Comparison of ENCODE assay signal across 8 cellular contexts in genomic region chr4:139416073-139416673, GRCh38. TPM values are rescaled to one million over a fixed set of nuclear protein-coding genes. Genes with fewer than 3 reads are reported as not detected.
DNase-seq lines count a peak whose midpoint lies in the region; ATAC-seq and TF ChIP-seq lines count a peak whose summit lies in the region.

No MANE protein-coding gene starts in this region.

- H3K36me3 ChIP-seq in smooth muscle cell (ENCODE audit: low read depth) = peaks cover 6% of the 10 kb centered on the region
- H3K36me3 ChIP-seq in aorta (ENCODE audit: control insufficient read depth in 1 of 2, insufficient read depth in 2 of 2, low read length in 1 of 2) = no peaks in the 10 kb centered on the region

- TF ChIP-seq EP300 in Ishikawa (IDR thresholded peaks at IDR 0.05; ENCODE audit: borderline replicate concordance) = no peak

- no peak overlapping the region for H3K4me2 ChIP-seq in smooth muscle cell

- H3K27ac ChIP-seq in VCaP (no peak overlapping the region), smooth muscle cell (ENCODE audit: low read depth) (no peak overlapping the region), aorta (ENCODE audit: low read depth in 1 of 2, low read length in 2 of 2) (no peak overlapping the region)

- H3K36me3 Mint-ChIP-seq in activated CD4-positive, alpha-beta T cell treated with anti-CD3 and anti-CD28 coated beads, Interleukin-2, amount 10 ng/mL, durations not matched to agents 24 days and 14 days (ENCODE audit: low read depth) = peaks cover 39% of the 10 kb centered on the region
- peaks cover 30% of the 10 kb centered on the region for H3K36me3 Mint-ChIP-seq in glutamatergic neuron (ENCODE audit: unreplicated experiment)

- H3K4me3 Mint-ChIP-seq in activated CD4-positive, alpha-beta T cell treated with anti-CD3 and anti-CD28 coated beads, Interleukin-2, amount 10 ng/mL, durations not matched to agents 24 days and 14 days = no peak overlapping the region
- H3K4me3 Mint-ChIP-seq in glutamatergic neuron (ENCODE audit: unreplicated experiment) = no peak overlapping the region

- H3K9me3 ChIP-seq in smooth muscle cell (replicated peaks; ENCODE audit: low read depth) (no peaks in the 10 kb centered on the region), aorta (ENCODE audit: control insufficient read depth, low read length) (peaks cover 2% of the 10 kb centered on the region)

- peak; percentile 77 for TF ChIP-seq CTCF in VCaP (conservative IDR thresholded peaks at IDR 0.05)
- TF ChIP-seq CTCF in glutamatergic neuron (IDR thresholded peaks at IDR 0.05; ENCODE audit: partially characterized antibody, unreplicated experiment) = peak; percentile 79
- peak; percentile 64 for TF ChIP-seq CTCF in smooth muscle cell (IDR thresholded peaks at IDR 0.05; ENCODE audit: borderline replicate concordance, insufficient read depth, poor library complexity, severe bottlenecking)

- H3K27me3 Mint-ChIP-seq in activated CD4-positive, alpha-beta T cell treated with anti-CD3 and anti-CD28 coated beads, Interleukin-2, amount 10 ng/mL, durations not matched to agents 24 days and 14 days = no peaks in the 10 kb centered on the region
- H3K27me3 Mint-ChIP-seq in glutamatergic neuron (ENCODE audit: unreplicated experiment) = no peaks in the 10 kb centered on the region

- no peaks in the 10 kb centered on the region for H3K9me3 Mint-ChIP-seq in activated CD4-positive, alpha-beta T cell treated with anti-CD3 and anti-CD28 coated beads, Interleukin-2, amount 10 ng/mL, durations not matched to agents 24 days and 14 days
- peaks cover 8% of the 10 kb centered on the region for H3K9me3 Mint-ChIP-seq in glutamatergic neuron (ENCODE audit: unreplicated experiment)

- intact Hi-C loops in activated CD4-positive, alpha-beta T cell treated with anti-CD3 and anti-CD28 coated beads, Interleukin-2, amount 10 ng/mL, durations not matched to agents 24 days and 14 days (cut with micrococcal nuclease) = loop anchor here (2.0 to 5.0 kb wide), 3 partner anchors 37 to 236 kb away; partner anchors contain the start of gene SETD7
- intact Hi-C loops in aorta (cut with DNase I) = loop anchor here in 1 of 2 donors (10.0 kb wide), 1 partner anchor 219 kb away; no protein-coding TSS in a partner anchor

- H3F3A ChIP-seq in smooth muscle cell (ENCODE audit: low read depth) = no peaks in the 10 kb centered on the region

- no peak overlapping the region for H3K27ac Mint-ChIP-seq in activated CD4-positive, alpha-beta T cell treated with anti-CD3 and anti-CD28 coated beads, Interleukin-2, amount 10 ng/mL, durations not matched to agents 24 days and 14 days
- H3K27ac Mint-ChIP-seq in glutamatergic neuron (ENCODE audit: unreplicated experiment) = no peak overlapping the region

- no peak overlapping the region for H3K9ac ChIP-seq in smooth muscle cell (ENCODE audit: low read depth)

- no peaks in the 10 kb centered on the region for H4K20me1 ChIP-seq in smooth muscle cell (ENCODE audit: low read depth)

- peak; percentile 38; the same call in 1 of the 2 replicates for TF ChIP-seq RAD21 in Ishikawa (IDR thresholded peaks at IDR 0.05; ENCODE audit: low read depth)

- 86% methylated on average over 2 of the region's 2 CpGs for WGBS in smooth muscle cell (ENCODE audit: low lambda C conversion rate)
- WGBS in aorta, 2 donors = 68 to 78% methylated on average over 2 of the region's 2 CpGs

- ATAC-seq in aorta (ENCODE audit: low FRiP score) = no peak

- H3K4me1 ChIP-seq in smooth muscle cell (ENCODE audit: low read depth) (no peaks in the 10 kb centered on the region), aorta (ENCODE audit: control insufficient read depth in 1 of 2, insufficient read depth in 2 of 2, low read length in 2 of 2) (no peaks in the 10 kb centered on the region)

- H3K4me3 ChIP-seq in smooth muscle cell (no peak overlapping the region), aorta (ENCODE audit: low read length in 2 of 2) (no peak overlapping the region)

- no peaks in the 10 kb centered on the region for H3K27me3 ChIP-seq in smooth muscle cell (ENCODE audit: low read depth)
- H3K27me3 ChIP-seq in aorta (ENCODE audit: control insufficient read depth in 1 of 2, insufficient read depth in 2 of 2, low read length in 1 of 2) = no peaks in the 10 kb centered on the region

- H2AFZ ChIP-seq in smooth muscle cell (ENCODE audit: low read depth) = no peak overlapping the region

- H3K79me2 ChIP-seq in smooth muscle cell (ENCODE audit: low read depth) = no peaks in the 10 kb centered on the region

- peaks cover 17% of the 10 kb centered on the region for H3K4me1 Mint-ChIP-seq in activated CD4-positive, alpha-beta T cell treated with anti-CD3 and anti-CD28 coated beads, Interleukin-2, amount 10 ng/mL, durations not matched to agents 24 days and 14 days
- peaks cover 1% of the 10 kb centered on the region for H3K4me1 Mint-ChIP-seq in glutamatergic neuron (ENCODE audit: low read depth, unreplicated experiment)

- DNase-seq in activated CD4-positive, alpha-beta T cell treated with anti-CD3 and anti-CD28 coated beads, Interleukin-2, amount 10 ng/mL, durations not matched to agents 24 days and 14 days = peak; percentile 74
- DNase-seq in activated CD4-positive, alpha-beta T cell treated with anti-CD3 and anti-CD28 coated beads, Interleukin-2, amount 50 U/mL, for 1 hour = no peak
- DNase-seq in glutamatergic neuron (no peak), smooth muscle cell (lab: John Stamatoyannopoulos, UW; ENCODE audit: unreplicated experiment) (no peak), NCI-H226 (no peak), aorta (no peak)

TF ChIP-seq in Ishikawa, 13 proteins besides CTCF, POLR2A, EP300 and RAD21:
- TF ChIP-seq ZBTB7A (IDR thresholded peaks at IDR 0.05; ENCODE audit: low read depth) (no peak), TCF12 (IDR thresholded peaks at IDR 0.05; ENCODE audit: low read depth) (no peak), CEBPB (IDR thresholded peaks at IDR 0.05) (no peak), NFIC (IDR thresholded peaks at IDR 0.05) (no peak), YY1 (IDR thresholded peaks at IDR 0.05; ENCODE audit: low read depth) (no peak), CREB1 (IDR thresholded peaks at IDR 0.05; ENCODE audit: low read depth) (no peak), MAX (IDR thresholded peaks at IDR 0.05) (no peak), USF1 (IDR thresholded peaks at IDR 0.05) (no peak), EGR1 (IDR thresholded peaks at IDR 0.05) (no peak), TEAD4 (IDR thresholded peaks at IDR 0.05) (no peak), FOXM1 (IDR thresholded peaks at IDR 0.05; ENCODE audit: borderline replicate concordance, low read depth) (no peak), TAF1 (IDR thresholded peaks at IDR 0.05; ENCODE audit: low read depth) (no peak)
- TF ChIP-seq, protein P1, sequence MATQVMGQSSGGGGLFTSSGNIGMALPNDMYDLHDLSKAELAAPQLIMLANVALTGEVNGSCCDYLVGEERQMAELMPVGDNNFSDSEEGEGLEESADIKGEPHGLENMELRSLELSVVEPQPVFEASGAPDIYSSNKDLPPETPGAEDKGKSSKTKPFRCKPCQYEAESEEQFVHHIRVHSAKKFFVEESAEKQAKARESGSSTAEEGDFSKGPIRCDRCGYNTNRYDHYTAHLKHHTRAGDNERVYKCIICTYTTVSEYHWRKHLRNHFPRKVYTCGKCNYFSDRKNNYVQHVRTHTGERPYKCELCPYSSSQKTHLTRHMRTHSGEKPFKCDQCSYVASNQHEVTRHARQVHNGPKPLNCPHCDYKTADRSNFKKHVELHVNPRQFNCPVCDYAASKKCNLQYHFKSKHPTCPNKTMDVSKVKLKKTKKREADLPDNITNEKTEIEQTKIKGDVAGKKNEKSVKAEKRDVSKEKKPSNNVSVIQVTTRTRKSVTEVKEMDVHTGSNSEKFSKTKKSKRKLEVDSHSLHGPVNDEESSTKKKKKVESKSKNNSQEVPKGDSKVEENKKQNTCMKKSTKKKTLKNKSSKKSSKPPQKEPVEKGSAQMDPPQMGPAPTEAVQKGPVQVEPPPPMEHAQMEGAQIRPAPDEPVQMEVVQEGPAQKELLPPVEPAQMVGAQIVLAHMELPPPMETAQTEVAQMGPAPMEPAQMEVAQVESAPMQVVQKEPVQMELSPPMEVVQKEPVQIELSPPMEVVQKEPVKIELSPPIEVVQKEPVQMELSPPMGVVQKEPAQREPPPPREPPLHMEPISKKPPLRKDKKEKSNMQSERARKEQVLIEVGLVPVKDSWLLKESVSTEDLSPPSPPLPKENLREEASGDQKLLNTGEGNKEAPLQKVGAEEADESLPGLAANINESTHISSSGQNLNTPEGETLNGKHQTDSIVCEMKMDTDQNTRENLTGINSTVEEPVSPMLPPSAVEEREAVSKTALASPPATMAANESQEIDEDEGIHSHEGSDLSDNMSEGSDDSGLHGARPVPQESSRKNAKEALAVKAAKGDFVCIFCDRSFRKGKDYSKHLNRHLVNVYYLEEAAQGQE (IDR thresholded peaks at IDR 0.05; ENCODE audit: low read depth) = no peak
TF ChIP-seq in Ishikawa: peak in this region for 0.

RNA-seq across cellular contexts. Expression of gene RAB33B, which starts 37.7 kb away (rescaled TPM):
- 4.4 and 5.7 TPM in 2 replicates for total RNA-seq in activated CD4-positive, alpha-beta T cell treated with anti-CD3 and anti-CD28 coated beads, Interleukin-2, amount 10 ng/mL, durations not matched to agents 24 days and 14 days
- total RNA-seq in glutamatergic neuron (ENCODE audit: unreplicated experiment) (5.0 TPM), smooth muscle cell (15.8 and 17.1 TPM in 2 replicates), aorta (10 to 100 TPM; 13.8 to 14.9 TPM)
- polyA plus RNA-seq in smooth muscle cell (5.6 and 6.3 TPM in 2 replicates), aorta (1 to 10 TPM; 9.1 to 9.6 TPM)
